Comparison of ENCODE assay signal across 17 cellular contexts in the genomic region with DNA sequence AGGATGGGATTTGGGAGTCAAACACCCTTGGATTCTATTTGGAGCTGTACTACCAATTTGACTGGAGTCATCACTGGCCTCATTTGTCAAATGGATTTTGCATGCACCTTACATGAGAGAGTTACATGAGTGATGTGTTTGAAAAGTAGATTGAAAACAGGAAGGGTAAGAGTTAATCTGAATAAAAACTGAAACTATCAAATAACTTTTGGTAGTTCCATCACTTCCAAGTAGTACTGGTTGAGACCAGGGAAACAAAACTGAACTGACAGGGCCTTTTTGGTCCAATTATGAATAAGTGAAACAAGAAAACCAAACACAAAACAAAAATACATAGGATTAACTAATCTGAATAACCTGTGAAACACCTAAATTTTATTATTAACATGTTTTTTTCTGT.
"Had no signal": no experiment of that assay in that cellular context is flagged by ENCODE, and none has a peak within 500 bp of the region (broad histone marks: within the 10 kb centered on the region; RNA-seq: fewer than 3 reads in every experiment).

No MANE protein-coding gene starts in this region.

- DNase-seq: adrenal gland; central memory CD4-positive, alpha-beta T cell; effector CD8-positive, alpha-beta T cell; gastrocnemius medialis; heart right ventricle; kidney; left ventricle myocardium superior; mesendoderm; SK-N-SH; spleen; stimulated activated CD4-positive, alpha-beta T cell treated with anti-CD3 and anti-CD28 coated beads, Interleukin-1b, Interleukin-23, amount 100 ng/mL, for 48 hours; stimulated activated naive CD4-positive, alpha-beta T cell; testis; upper lobe of right lung had no signal

- ATAC-seq: gastrocnemius medialis, heart right ventricle, left ventricle myocardium superior, Right ventricle myocardium inferior, sciatic nerve, upper lobe of right lung had no signal

- H3K4me3 ChIP-seq: adrenal gland, coronary artery, gastrocnemius medialis, heart right ventricle, spleen, testis, upper lobe of right lung had no signal
